Comparison of ENCODE assay signal across 1 cellular context in genomic region chr14:94562019-94562418, GRCh38.
TF ChIP-seq lines count a peak whose summit lies in the region.

No MANE protein-coding gene starts in this region.

TF ChIP-seq in liver, 16 proteins besides CTCF, POLR2A, EP300 and RAD21 (continued from another document):
- TF ChIP-seq REST (IDR thresholded peaks at IDR 0.05) (no peak), GABPA (IDR thresholded peaks at IDR 0.05 in 1 of 2, conservative IDR thresholded peaks at IDR 0.05 in 1 of 2) (no peak), FOXA2 (IDR thresholded peaks at IDR 0.05) (no peak), EGR1 (IDR thresholded peaks at IDR 0.05; ENCODE audit: low read depth in 2 of 2) (no peak), HNF4A (conservative IDR thresholded peaks at IDR 0.05) (no peak), MAX (IDR thresholded peaks at IDR 0.05) (no peak)
